8 cellular contexts compared by ENCODE assay signal in the genomic region with DNA sequence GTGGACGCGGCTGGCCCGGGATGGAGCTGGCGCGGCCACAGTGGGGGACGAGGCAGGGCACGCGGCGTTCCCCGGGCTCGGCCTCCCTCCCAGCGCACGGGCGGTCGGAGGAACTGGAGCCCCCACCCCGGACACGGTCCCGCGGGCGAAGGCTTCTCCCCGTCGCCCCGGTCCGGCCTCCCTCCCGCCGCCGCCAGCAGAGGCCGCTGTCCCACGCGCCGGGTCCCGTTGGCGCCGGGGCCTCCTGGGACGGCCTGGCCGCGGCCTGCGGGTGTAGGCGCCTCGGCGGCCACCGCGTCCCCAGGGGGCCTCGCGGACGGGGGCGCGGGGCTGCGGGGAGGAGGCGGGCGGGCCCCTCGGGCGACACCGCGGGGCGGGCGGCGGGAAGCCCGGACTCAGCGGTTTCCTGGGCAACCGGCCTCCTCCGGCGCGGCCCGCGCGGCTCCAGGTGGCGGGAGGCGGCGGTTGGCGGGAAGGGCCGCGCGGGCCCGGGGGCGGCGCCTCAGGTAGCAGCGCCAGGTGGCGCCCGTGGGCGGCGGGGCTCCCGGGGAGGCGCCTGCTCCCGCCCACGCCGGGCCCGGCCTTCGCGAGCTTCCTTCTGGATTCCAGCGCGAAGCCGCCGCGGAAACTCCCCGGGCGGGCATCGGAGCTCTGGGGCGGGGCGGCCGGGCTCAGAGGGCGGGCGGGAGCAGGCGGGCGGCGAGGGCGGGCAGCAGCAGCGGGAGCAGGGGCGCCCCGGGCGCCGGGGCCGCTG. TPM values are rescaled to one million over a fixed set of nuclear protein-coding genes. Genes with fewer than 3 reads are reported as not detected.
DNase-seq lines count a peak whose midpoint lies in the region; ATAC-seq and TF ChIP-seq lines count a peak whose summit lies in the region.

No MANE protein-coding gene starts in this region.

- TF ChIP-seq CTCF in lung (IDR thresholded peaks at IDR 0.05; ENCODE audit: control extremely low read depth, extremely low read depth), result peak; percentile 73

- no peaks in the 10 kb centered on the region for H3K27me3 ChIP-seq in lung (ENCODE audit: control insufficient read depth, insufficient read depth)

- peaks cover 0 to 7% of the 10 kb centered on the region in 2 donors for H3K4me1 ChIP-seq in lung (ENCODE audit: control insufficient read depth in 2 of 2, insufficient read depth in 2 of 2, low read length in 2 of 2)

- H3K9me3 ChIP-seq in lung (ENCODE audit: control insufficient read depth in 2 of 2, insufficient read depth in 1 of 2, low read length in 1 of 2), result no peaks in the 10 kb centered on the region

- peak overlapping the region in 1 of 2 donors; percentile 76 for H3K27ac ChIP-seq in lung (ENCODE audit: low read depth in 1 of 2, low read length in 1 of 2)

- no peaks in the 10 kb centered on the region for H3K36me3 ChIP-seq in lung (ENCODE audit: control insufficient read depth in 2 of 2, insufficient read depth in 2 of 2, low read length in 2 of 2)

- DNase-seq in AG08396 (ENCODE audit: low spot score), result peak; percentile 96
- DNase-seq in NCI-H2196 (lab: John Stamatoyannopoulos, UW; ENCODE audit: unreplicated experiment), result peak; percentile 98
- peak; percentile 84 to 87 for DNase-seq in activated CD4-positive, alpha-beta T cell treated with anti-CD3 and anti-CD28 coated beads, Interleukin-2, amount 50 U/mL, for 48 hours
- DNase-seq in ecto neural progenitor cell (ENCODE audit: low spot score), result peak; percentile 82
- DNase-seq in lung (ENCODE audit: low spot score), result peak; percentile 79
- DNase-seq in stimulated activated CD4-positive, alpha-beta T cell treated with anti-CD3 and anti-CD28 coated beads, TNF-alpha, amount 100 ng/mL, for 48 hours (ENCODE audit: low read depth in 3 of 3), result peak; percentile 61 to 72 (median 70)

- WGBS in lung, 2 donors, result 0 to 1% methylated on average over 56 to 113 of the region's 113 CpGs

- peak overlapping the region; percentile 40 for H3K4me3 ChIP-seq in lung

- ATAC-seq in GM18520 (IDR thresholded peaks at IDR 0.05; ENCODE audit: unreplicated experiment) (peak; percentile 68), HG03045 (IDR thresholded peaks at IDR 0.05; ENCODE audit: unreplicated experiment) (peak; percentile 76), lung (ENCODE audit: insufficient read depth, low FRiP score) (peak; percentile 81)

RNA-seq across cellular contexts. Expression of a gene that starts 26.7 kb away (rescaled TPM):
- total RNA-seq in lung, result 10 to 100 TPM in 1 of 2 donors, 1 to 10 TPM in 1; 2.6 to 10.6 TPM
- 1 to 10 TPM; 3.0 to 4.9 TPM for polyA plus RNA-seq in lung

RNA-seq across cellular contexts. Expression of a gene that starts 34.2 kb away (rescaled TPM):
- 1 to 10 TPM; 1.4 to 5.5 TPM for total RNA-seq in lung
- polyA plus RNA-seq in lung, result 1 to 10 TPM; 1.8 to 2.5 TPM
